ENCODE assay signal across 10 cellular contexts in genomic region chr22:29581799-29582198, GRCh38. TPM values are rescaled to one million over a fixed set of nuclear protein-coding genes. Genes with fewer than 3 reads are reported as not detected.
DNase-seq lines count a peak whose midpoint lies in the region; ATAC-seq and TF ChIP-seq lines count a peak whose summit lies in the region.
"Had no signal": no experiment of that assay in that cellular context is flagged by ENCODE, and none has a peak within 500 bp of the region (broad histone marks: within the 10 kb centered on the region; RNA-seq: fewer than 3 reads in every experiment).

No MANE protein-coding gene starts in this region.

- DNase-seq in DMS79 treated with DMSO at 0.1 percent for 48 hours (lab: John Stamatoyannopoulos, UW), result peak; percentile 59
- DNase-seq in NCI-H1417 (lab: John Stamatoyannopoulos, UW), result peak in 2 of 3 experiments; percentile 56 to 78
- no peak for DNase-seq in GM03348 (ENCODE audit: low spot score)
- DNase-seq in G401 (ENCODE audit: low spot score), result no peak
- DNase-seq in SW 1271 (lab: John Stamatoyannopoulos, UW), result no peak
- DNase-seq: IMR-90; stimulated activated CD4-positive, alpha-beta T cell treated with anti-CD3 and anti-CD28 coated beads, Interleukin-15, amount 100 ng/mL, for 24 hours had no signal

- no peak overlapping the region for H2AFZ ChIP-seq in neural cell (ENCODE audit: low read depth, low read length)

- peaks cover 14% of the 10 kb centered on the region for H3K79me2 ChIP-seq in neural cell (replicated peaks; ENCODE audit: insufficient read depth, low read length)

- no peaks in the 10 kb centered on the region for H3K9me2 ChIP-seq in neural cell (ENCODE audit: insufficient read depth, low read length)

- H3K4me3 ChIP-seq in neural cell (ENCODE audit: low read length), result peak overlapping the region; percentile 89

- H3K27ac ChIP-seq in angular gyrus (ENCODE audit: low read depth, low read length), result peak overlapping the region; percentile 0
- H3K27ac ChIP-seq in neural cell (ENCODE audit: low read length), result no peak overlapping the region

- no peaks in the 10 kb centered on the region for H3K36me3 ChIP-seq in neural cell (ENCODE audit: insufficient read depth, low read length)

- ATAC-seq in HG03378 (IDR thresholded peaks at IDR 0.05; ENCODE audit: unreplicated experiment), result no peak

- H4K20me1 ChIP-seq in neural cell (ENCODE audit: insufficient read depth), result no peaks in the 10 kb centered on the region

- no peak for TF ChIP-seq EP300 in neural cell (conservative IDR thresholded peaks at IDR 0.05; ENCODE audit: poor library complexity, severe bottlenecking)

- H3K9ac ChIP-seq in neural cell (ENCODE audit: low read length), result no peak overlapping the region

- no peaks in the 10 kb centered on the region for H3K27me3 ChIP-seq in neural cell (ENCODE audit: insufficient read depth, low read depth, low read length)

- H3K4me2 ChIP-seq in neural cell (ENCODE audit: low read length), result no peak overlapping the region

- no peaks in the 10 kb centered on the region for H3F3A ChIP-seq in neural cell (ENCODE audit: insufficient read depth, low read length, poor library complexity, severe bottlenecking)

- TF ChIP-seq CTCF in neural cell (IDR thresholded peaks at IDR 0.05; ENCODE audit: poor library complexity, severe bottlenecking), result no peak

- in situ Hi-C loops in G401 (cut with HindIII; ENCODE audit: low sequenced_read_pairs), result no loop called here

- no peaks in the 10 kb centered on the region for H3K9me3 ChIP-seq in neural cell (ENCODE audit: low read length)

- no peak for TF ChIP-seq RAD21 in neural cell (conservative IDR thresholded peaks at IDR 0.05)

TF ChIP-seq in neural cell, 6 proteins besides CTCF, POLR2A, EP300 and RAD21:
- TF ChIP-seq EZH2 (IDR thresholded peaks at IDR 0.05; ENCODE audit: borderline replicate concordance, insufficient read depth, low read length, poor library complexity, severe bottlenecking) (no peak), POLR2AphosphoS5 (IDR thresholded peaks at IDR 0.05) (no peak), MXI1 (conservative IDR thresholded peaks at IDR 0.05; ENCODE audit: poor library complexity, severe bottlenecking) (no peak), SMC3 (conservative IDR thresholded peaks at IDR 0.05; ENCODE audit: poor library complexity) (no peak), TAF1 (IDR thresholded peaks at IDR 0.05; ENCODE audit: low read depth) (no peak), REST (IDR thresholded peaks at IDR 0.05; ENCODE audit: borderline replicate concordance) (no peak)

RNA-seq across cellular contexts. Expression of gene NIPSNAP1, which starts 0.9 kb away (rescaled TPM):
- polyA plus RNA-seq in neural cell, result 229 and 244 TPM in 2 replicates
- 166 and 196 TPM in 2 replicates for polyA minus RNA-seq in neural cell
- 187 and 209 TPM in 2 replicates for total RNA-seq in G401 (2014; rRNA removed; shearing (Covaris generic))

RNA-seq across cellular contexts. Expression of gene NF2, which starts 21.6 kb away (rescaled TPM):
- polyA plus RNA-seq in neural cell, result 17.0 and 18.7 TPM in 2 replicates
- 59.9 and 63.3 TPM in 2 replicates for polyA minus RNA-seq in neural cell
- total RNA-seq in G401 (2014; rRNA removed; shearing (Covaris generic)), result 54.7 and 77.1 TPM in 2 replicates

RNA-seq across cellular contexts. Expression of gene THOC5, which starts 28.2 kb away (rescaled TPM):
- 33.4 and 38.6 TPM in 2 replicates for polyA plus RNA-seq in neural cell
- polyA minus RNA-seq in neural cell, result 65.1 and 86.9 TPM in 2 replicates
- 58.9 and 62.6 TPM in 2 replicates for total RNA-seq in G401 (2014; rRNA removed; shearing (Covaris generic))

Comparison
In these comparisons a context has a peak if more than half of its experiments do, and no peak if none do; other contexts are left out.
1. DNase-seq: peak in DMS79 treated with DMSO at 0.1 percent for 48 hours (single experiment) and NCI-H1417 (2 of 3); none in GM03348 (single experiment), G401 (single experiment) and SW 1271 (0 of 2).